ENCODE assay signal across 15 cellular contexts in the genomic region with DNA sequence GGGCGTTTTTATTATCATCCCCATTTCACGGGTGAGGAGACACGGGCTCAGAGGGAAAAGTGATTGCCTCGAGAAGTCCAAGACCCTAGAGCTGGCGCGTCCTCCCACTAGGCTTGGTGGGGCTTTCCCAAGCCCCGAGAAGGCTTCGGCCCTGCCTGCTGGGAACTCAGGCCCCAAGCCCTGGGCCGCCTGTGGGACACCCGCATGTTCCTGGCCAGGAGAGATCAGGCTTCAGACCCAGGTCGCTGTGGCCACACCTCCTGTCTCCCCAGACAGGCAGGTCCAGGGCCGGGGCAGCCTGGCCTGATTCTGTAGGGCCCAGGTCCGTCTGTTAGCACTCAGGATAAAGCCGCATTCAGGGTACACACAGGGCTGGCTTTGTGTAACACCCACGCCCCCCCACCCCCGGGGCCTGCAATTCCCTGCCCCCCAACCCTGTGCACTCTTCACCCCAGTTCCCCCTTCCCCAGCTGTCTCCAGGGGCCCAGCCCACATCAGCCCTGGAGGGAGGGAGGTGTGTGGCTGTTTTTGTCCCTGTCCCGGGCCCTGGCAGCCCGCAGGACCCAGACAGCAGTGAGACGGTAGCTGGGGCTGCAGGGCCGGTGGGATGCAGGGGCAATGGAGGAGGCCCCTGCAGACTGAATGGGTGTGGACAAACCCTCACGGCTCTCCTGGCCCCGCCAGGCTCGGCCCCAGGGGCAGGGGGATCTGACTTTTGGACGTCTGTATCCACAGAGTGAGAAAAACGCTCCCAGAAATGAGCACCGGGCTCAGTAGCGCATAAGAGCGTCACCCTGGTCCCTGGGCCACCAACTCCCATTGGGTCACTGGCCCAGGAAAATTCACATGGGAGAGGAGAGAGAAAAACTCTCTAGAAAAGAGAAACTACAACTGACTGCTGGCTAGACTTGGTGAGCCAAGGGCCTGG. TPM values are rescaled to one million over a fixed set of nuclear protein-coding genes. Genes with fewer than 3 reads are reported as not detected.
A peak's percentile ranks its signal among the peaks of the same experiment; 100 is the strongest.
DNase-seq lines count a peak whose midpoint lies in the region; ATAC-seq, FAIRE-seq and TF ChIP-seq lines count a peak whose summit lies in the region.
"Had no signal": no experiment of that assay in that cellular context is flagged by ENCODE, and none has a peak within 500 bp of the region (broad histone marks: within the 10 kb centered on the region; RNA-seq: fewer than 3 reads in every experiment).

No MANE protein-coding gene starts in this region.

- H3K27me3 Mint-ChIP-seq in activated CD4-positive, alpha-beta T cell treated with anti-CD3 and anti-CD28 coated beads for 36 hours: no peaks in the 10 kb centered on the region

- H3K9me3 ChIP-seq in Peyer's patch (no peaks in the 10 kb centered on the region), right cardiac atrium (ENCODE audit: control insufficient read depth, low read length) (no peaks in the 10 kb centered on the region), stomach (no peaks in the 10 kb centered on the region), A673 (ENCODE audit: low read depth, low read length, poor library complexity, severe bottlenecking) (no peaks in the 10 kb centered on the region)

- peak; percentile 0 for DNase-seq in activated CD4-positive, alpha-beta T cell treated with anti-CD3 and anti-CD28 coated beads for 36 hours
- no peak for DNase-seq in activated CD4-positive, alpha-beta T cell treated with anti-CD3 and anti-CD28 coated beads, Interleukin-2, amount 50 U/mL, for 4 hours
- peak in 2 of 3 donors; percentile 37 to 45 for DNase-seq in Peyer's patch
- peak; percentile 8 to 48 (median 31) for DNase-seq in right cardiac atrium
- peak; percentile 22 for DNase-seq in stomach
- DNase-seq in A673 (ENCODE audit: low spot score): no peak
- DNase-seq in RKO (ENCODE audit: low spot score): no peak
- no peak for DNase-seq in GM19239 (ENCODE audit: insufficient read length, low spot score)
- DNase-seq: KBM-7, NCI-H1694 treated with DMSO at 0.1 percent for 48 hours, NCI-H82, SHP77 treated with DMSO at 0.1 percent for 48 hours had no signal

- H3K27ac ChIP-seq in Peyer's patch (no peak overlapping the region), right cardiac atrium (ENCODE audit: low read length) (no peak overlapping the region), stomach (no peak overlapping the region), A673 (ENCODE audit: low read depth, low read length, poor library complexity, severe bottlenecking) (no peak overlapping the region)

- H3K36me3 Mint-ChIP-seq in activated CD4-positive, alpha-beta T cell treated with anti-CD3 and anti-CD28 coated beads for 36 hours (ENCODE audit: low read depth): no peaks in the 10 kb centered on the region

- intact Hi-C loops in activated CD4-positive, alpha-beta T cell treated with anti-CD3 and anti-CD28 coated beads for 36 hours (cut with DNase I, micrococcal nuclease): no loop called here
- intact Hi-C loops in right cardiac atrium (cut with DNase I) (no loop called here), stomach (cut with DNase I; ENCODE audit: low total_unique reads) (no loop called here), A673 (cut with micrococcal nuclease; ENCODE audit: unreplicated experiment) (no loop called here)

- peaks cover 0 to 13% (median 4%) of the 10 kb centered on the region in 4 donors for H3K4me1 ChIP-seq in Peyer's patch
- no peaks in the 10 kb centered on the region for H3K4me1 ChIP-seq in right cardiac atrium (ENCODE audit: control insufficient read depth, insufficient read depth, low read length)
- peaks cover 0 to 23% (median 11%) of the 10 kb centered on the region in 4 donors for H3K4me1 ChIP-seq in stomach
- peaks cover 6% of the 10 kb centered on the region for H3K4me1 ChIP-seq in A673 (ENCODE audit: insufficient read depth, low read length, poor library complexity, severe bottlenecking)

- no peak overlapping the region for H3K4me3 ChIP-seq in Peyer's patch
- H3K4me3 ChIP-seq in right cardiac atrium (ENCODE audit: low read length): no peak overlapping the region
- no peak overlapping the region for H3K4me3 ChIP-seq in stomach
- H3K4me3 ChIP-seq in A673 (ENCODE audit: low read depth, low read length, poor library complexity, severe bottlenecking): no peak overlapping the region

- CTCF ChIA-PET in activated CD4-positive, alpha-beta T cell treated with anti-CD3 and anti-CD28 coated beads for 36 hours (lab: Charles Lee): no interaction called here
- CTCF ChIA-PET in A673 (lab: Charles Lee): no interaction called here

- no TSS peak for BruUV-seq in A673 (replicated peaks; lab: Mats Ljungman, UMichigan)

- no peak for ATAC-seq in activated CD4-positive, alpha-beta T cell treated with anti-CD3 and anti-CD28 coated beads for 36 hours
- ATAC-seq in right cardiac atrium: no peak

- H3K36me3 ChIP-seq in Peyer's patch (no peaks in the 10 kb centered on the region), stomach (peaks cover 0 to 21% (median 17%) of the 10 kb centered on the region in 4 donors), A673 (ENCODE audit: insufficient read depth, low read length, poor library complexity, severe bottlenecking) (no peaks in the 10 kb centered on the region)

- TF ChIP-seq POLR2A in Peyer's patch (IDR thresholded peaks at IDR 0.05): no peak
- TF ChIP-seq POLR2A in stomach (IDR thresholded peaks at IDR 0.05): no peak

- H3K9me3 Mint-ChIP-seq in activated CD4-positive, alpha-beta T cell treated with anti-CD3 and anti-CD28 coated beads for 36 hours (ENCODE audit: low read depth): no peaks in the 10 kb centered on the region

- no peak for FAIRE-seq in GM19239 (lab: Jason Lieb, UNC)
- FAIRE-seq: frontal cortex, islet of Langerhans, TTC549 had no signal

- no peak overlapping the region for H3K4me3 Mint-ChIP-seq in activated CD4-positive, alpha-beta T cell treated with anti-CD3 and anti-CD28 coated beads for 36 hours

- WGBS in right cardiac atrium: 81% methylated on average over 28 of the region's 28 CpGs
- WGBS in stomach, 5 donors: 74 to 80% (median 77%) methylated on average over 20 to 28 of the region's 28 CpGs

- no peak overlapping the region for H3K27ac Mint-ChIP-seq in activated CD4-positive, alpha-beta T cell treated with anti-CD3 and anti-CD28 coated beads for 36 hours

- TF ChIP-seq CTCF in Peyer's patch (IDR thresholded peaks at IDR 0.05) (no peak), stomach (IDR thresholded peaks at IDR 0.05) (no peak), A673 (conservative IDR thresholded peaks at IDR 0.05; ENCODE audit: low read depth, low read length) (no peak)

- H3K27me3 ChIP-seq in Peyer's patch (no peaks in the 10 kb centered on the region), right cardiac atrium (ENCODE audit: control insufficient read depth, insufficient read depth) (no peaks in the 10 kb centered on the region), stomach (no peaks in the 10 kb centered on the region), A673 (replicated peaks; ENCODE audit: insufficient read depth, low read depth, low read length, poor library complexity) (no peaks in the 10 kb centered on the region)

- peaks cover 11% of the 10 kb centered on the region for H3K4me1 Mint-ChIP-seq in activated CD4-positive, alpha-beta T cell treated with anti-CD3 and anti-CD28 coated beads for 36 hours

- no peak for TF ChIP-seq EP300 in stomach (IDR thresholded peaks at IDR 0.05)

- POLR2A ChIA-PET in activated CD4-positive, alpha-beta T cell treated with anti-CD3 and anti-CD28 coated beads for 36 hours (lab: Charles Lee): no interaction called here
- POLR2A ChIA-PET in A673 (lab: Charles Lee; ENCODE audit: low non-redundant PET): no interaction called here

RNA-seq across cellular contexts. Expression of a gene that starts 42.4 kb away (rescaled TPM):
- total RNA-seq in activated CD4-positive, alpha-beta T cell treated with anti-CD3 and anti-CD28 coated beads for 36 hours: 1 to 10 TPM in 1 of 2 experiments, under 1 TPM in 1; 0.30 to 1.4 TPM
- total RNA-seq in Peyer's patch: 10 to 100 TPM in 1 of 4 donors, 1 to 10 TPM in 2, not detected in 1; 2.3 to 14.0 (median 9.8) TPM
- under 1 TPM in 2 of 4 donors, not detected in 2; 0.23 to 0.38 TPM for total RNA-seq in right cardiac atrium
- polyA plus RNA-seq in right cardiac atrium: 0.16 TPM
- total RNA-seq in stomach: not detected
- polyA plus RNA-seq in stomach: under 1 TPM in 2 of 3 donors, not detected in 1; 0.37 to 0.60 TPM
- total RNA-seq in A673 (2021): not detected in 2 replicates
- total RNA-seq: frontal cortex had no signal

RNA-seq across cellular contexts. Expression of a gene that starts 47.2 kb away (rescaled TPM):
- 1 to 10 TPM; 1.6 to 1.8 TPM for total RNA-seq in activated CD4-positive, alpha-beta T cell treated with anti-CD3 and anti-CD28 coated beads for 36 hours
- total RNA-seq in Peyer's patch (1 to 10 TPM; 3.3 to 5.5 (median 4.6) TPM), right cardiac atrium (10 to 100 TPM; 31.7 to 82.0 (median 44.3) TPM), stomach (10 to 100 TPM in 2 of 5 donors, 1 to 10 TPM in 2, not detected in 1; 5.3 to 17.2 (median 10.7) TPM), A673 (2021) (9.7 and 10.4 TPM in 2 replicates)
- polyA plus RNA-seq in right cardiac atrium (17.3 TPM), stomach (10 to 100 TPM in 1 of 3 donors, 1 to 10 TPM in 2; 5.3 to 12.5 (median 5.4) TPM)

Comparison
In these comparisons a context has a peak if more than half of its experiments do, and no peak if none do; other contexts are left out.
1. DNase-seq: peak in activated CD4-positive, alpha-beta T cell treated with anti-CD3 and anti-CD28 coated beads for 36 hours (single experiment), Peyer's patch (2 of 3), right cardiac atrium (3 of 3) and stomach (single experiment); none in activated CD4-positive, alpha-beta T cell treated with anti-CD3 and anti-CD28 coated beads, Interleukin-2, amount 50 U/mL, for 4 hours (0 of 2), A673 (single experiment), RKO (single experiment) and GM19239 (single experiment).